8 cellular contexts compared by ENCODE assay signal in the genomic region with DNA sequence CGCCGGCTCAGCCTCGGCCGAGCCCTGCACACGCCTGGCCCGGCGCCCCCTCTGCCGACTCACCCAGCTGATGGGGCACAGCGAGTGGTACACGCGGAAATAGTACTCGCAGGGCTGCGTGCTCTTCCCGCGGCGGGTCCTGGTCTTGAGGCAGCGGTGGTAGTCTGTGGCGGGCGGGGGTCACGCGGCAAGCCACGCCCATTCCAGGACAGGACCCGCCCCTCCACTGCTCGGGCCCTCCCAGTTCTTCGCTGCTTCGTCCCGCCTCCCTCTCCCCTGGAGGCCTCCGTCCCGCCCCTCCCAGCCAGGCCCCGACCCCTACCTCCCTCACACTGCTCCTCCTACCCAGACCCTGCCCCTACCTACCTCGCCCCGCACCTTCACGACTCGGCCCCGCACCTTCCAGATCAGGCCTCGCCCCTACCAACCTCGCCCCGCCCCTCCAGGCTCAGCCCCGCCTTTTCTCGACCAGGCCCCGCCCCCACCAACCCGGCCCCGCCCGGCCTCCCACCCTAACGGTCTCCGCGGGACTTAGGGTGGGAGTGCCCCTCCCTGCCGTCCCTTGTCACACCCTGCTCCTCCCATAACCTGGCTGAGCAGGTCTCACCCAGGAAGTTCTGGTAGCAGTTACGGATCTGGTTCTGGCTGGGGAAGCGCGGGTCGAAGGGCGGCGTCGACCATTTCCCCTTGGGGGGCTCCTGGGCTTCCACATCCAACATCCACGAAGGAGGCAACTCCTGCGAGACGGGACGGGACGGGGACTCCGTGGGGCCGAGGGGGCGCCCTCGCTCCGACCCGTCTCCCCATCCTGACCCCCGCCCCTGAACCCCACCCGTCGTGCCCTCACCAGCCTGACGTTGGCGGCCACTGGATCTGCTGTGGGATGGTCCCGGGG. TPM values are rescaled to one million over a fixed set of nuclear protein-coding genes. Genes with fewer than 3 reads are reported as not detected.
DNase-seq lines count a peak whose midpoint lies in the region; ATAC-seq and TF ChIP-seq lines count a peak whose summit lies in the region.

No MANE protein-coding gene starts in this region.

- H3K27me3 ChIP-seq in SJSA1 (replicated peaks) (peaks cover 49% of the 10 kb centered on the region), trophoblast cell (ENCODE audit: insufficient read depth, low read length) (peaks cover 16% of the 10 kb centered on the region)

- H3K79me1 ChIP-seq in trophoblast cell (ENCODE audit: low read length): peaks cover 1% of the 10 kb centered on the region

- CTCF ChIA-PET in AG04449 (lab: Yijun Ruan, JAX) (interaction anchor here (1.1 to 1.3 kb wide), 2 partner anchors 15 kb away, joined by 3 to 4 read pairs; partner anchors contain the start of gene KMT5C), HEK293 (lab: Yijun Ruan, JAX) (interaction anchor here (0.6 kb wide), 1 partner anchor 50 kb away, joined by 3 read pairs; no protein-coding TSS in a partner anchor)
- CTCF ChIA-PET in activated naive CD4-positive, alpha-beta T cell treated with anti-CD3 and anti-CD28 coated beads, Interleukin-2, amount 10 ng/mL, durations not matched to agents 7 days and 5 days (lab: Charles Lee): no interaction called here

- peak overlapping the region; percentile 68 for H3K4me3 Mint-ChIP-seq in activated naive CD4-positive, alpha-beta T cell treated with anti-CD3 and anti-CD28 coated beads, Interleukin-2, amount 10 ng/mL, durations not matched to agents 7 days and 5 days
- H3K4me3 Mint-ChIP-seq in glutamatergic neuron (ENCODE audit: unreplicated experiment): peak overlapping the region; percentile 75

- H3K4me1 ChIP-seq in HEK293 (ENCODE audit: control insufficient read depth, insufficient read depth, low read length) (peaks cover 8% of the 10 kb centered on the region; the same call in 1 of the 2 replicates), SJSA1 (replicated peaks) (peaks cover 33% of the 10 kb centered on the region), trophoblast cell (ENCODE audit: control insufficient read depth in 1 of 2, insufficient read depth in 2 of 2, low read length in 2 of 2) (peaks cover 4 to 15% of the 10 kb centered on the region in 2 experiments)

- H3K9ac ChIP-seq in trophoblast cell (ENCODE audit: low read length): no peak overlapping the region

- no peak overlapping the region for H2BK12ac ChIP-seq in trophoblast cell (ENCODE audit: low read length)

- no peak for TF ChIP-seq CTCF in AG04449 (IDR thresholded peaks at IDR 0.05; ENCODE audit: insufficient read depth, low read length, missing control alignments)
- no peak for TF ChIP-seq CTCF in HEK293 (tag by site-specific recombination; IDR thresholded peaks at IDR 0.05)
- TF ChIP-seq CTCF in glutamatergic neuron (IDR thresholded peaks at IDR 0.05; ENCODE audit: partially characterized antibody, unreplicated experiment): no peak

- ATAC-seq in HG03097 (IDR thresholded peaks at IDR 0.05; ENCODE audit: low FRiP score, unreplicated experiment): no peak

- no peak overlapping the region for H3K4ac ChIP-seq in trophoblast cell (ENCODE audit: low read depth, low read length)

- H3K4me3 ChIP-seq in AG04449 (ENCODE audit: low read depth, low read length): peak overlapping the region; percentile 59
- H3K4me3 ChIP-seq in HEK293 (ENCODE audit: low read depth, low read length): peak overlapping the region; percentile 54
- peak overlapping the region; percentile 23 for H3K4me3 ChIP-seq in SJSA1
- peak overlapping the region; percentile 65 for H3K4me3 ChIP-seq in trophoblast cell (ENCODE audit: low read depth, low read length)

- no peak overlapping the region for H3K27ac Mint-ChIP-seq in activated naive CD4-positive, alpha-beta T cell treated with anti-CD3 and anti-CD28 coated beads, Interleukin-2, amount 10 ng/mL, durations not matched to agents 7 days and 5 days
- no peak overlapping the region for H3K27ac Mint-ChIP-seq in glutamatergic neuron (ENCODE audit: unreplicated experiment)

- WGBS in trophoblast cell (ENCODE audit: extremely low coverage, insufficient coverage, insufficient read length): no CpG with 5 or more reads among the region's 72 CpGs

- H2AFZ ChIP-seq in trophoblast cell (ENCODE audit: insufficient read depth, low read length, poor library complexity): peak overlapping the region; percentile 51

- H3K9me3 ChIP-seq in HEK293 (ENCODE audit: control insufficient read depth, insufficient read depth, low read depth, low read length) (no peaks in the 10 kb centered on the region), SJSA1 (replicated peaks) (peaks cover 3% of the 10 kb centered on the region; the same call in 1 of the 2 replicates), trophoblast cell (ENCODE audit: insufficient read depth, low read depth, low read length) (peaks cover 8% of the 10 kb centered on the region)

- H2BK5ac ChIP-seq in trophoblast cell (ENCODE audit: low read depth, low read length, poor library complexity): no peak overlapping the region

- H3K36me3 Mint-ChIP-seq in activated naive CD4-positive, alpha-beta T cell treated with anti-CD3 and anti-CD28 coated beads, Interleukin-2, amount 10 ng/mL, durations not matched to agents 7 days and 5 days: no peaks in the 10 kb centered on the region
- H3K36me3 Mint-ChIP-seq in glutamatergic neuron (ENCODE audit: unreplicated experiment): no peaks in the 10 kb centered on the region

- H3K27ac ChIP-seq in HEK293 (ENCODE audit: extremely low read depth, low read depth, low read length) (no peak overlapping the region), SJSA1 (no peak overlapping the region), trophoblast cell (ENCODE audit: low read depth, low read length) (no peak overlapping the region)

- no peak overlapping the region for H2BK120ac ChIP-seq in trophoblast cell (ENCODE audit: insufficient read depth, low read length, poor library complexity)

- H3K14ac ChIP-seq in trophoblast cell (ENCODE audit: low read length): no peak overlapping the region

- H3K23ac ChIP-seq in trophoblast cell (ENCODE audit: low read length): no peak overlapping the region

- DNase-seq in AG04449 (ENCODE audit: low read depth, low spot score): no peak
- peak in 1 of 2 experiments; percentile 56 for DNase-seq in SJSA1 (ENCODE audit: low read depth in 1 of 2, low spot score in 2 of 2)
- peak; percentile 79 for DNase-seq in activated naive CD4-positive, alpha-beta T cell treated with anti-CD3 and anti-CD28 coated beads, Interleukin-2, amount 10 ng/mL, durations not matched to agents 7 days and 5 days
- DNase-seq in glutamatergic neuron: peak; percentile 84
- DNase-seq in trophoblast cell: peak; percentile 30 to 56
- DNase-seq in putamen (ENCODE audit: low spot score): no peak

- H3K27me3 Mint-ChIP-seq in activated naive CD4-positive, alpha-beta T cell treated with anti-CD3 and anti-CD28 coated beads, Interleukin-2, amount 10 ng/mL, durations not matched to agents 7 days and 5 days: peaks cover 84% of the 10 kb centered on the region
- H3K27me3 Mint-ChIP-seq in glutamatergic neuron (ENCODE audit: unreplicated experiment): peaks cover 17% of the 10 kb centered on the region

- no peak overlapping the region for H2AK5ac ChIP-seq in trophoblast cell (ENCODE audit: low read length)

- peaks cover 35% of the 10 kb centered on the region for H3K4me1 Mint-ChIP-seq in activated naive CD4-positive, alpha-beta T cell treated with anti-CD3 and anti-CD28 coated beads, Interleukin-2, amount 10 ng/mL, durations not matched to agents 7 days and 5 days
- peaks cover 6% of the 10 kb centered on the region for H3K4me1 Mint-ChIP-seq in glutamatergic neuron (ENCODE audit: low read depth, unreplicated experiment)

- no peak overlapping the region for H4K91ac ChIP-seq in trophoblast cell (ENCODE audit: low read depth, low read length)

- H4K12ac ChIP-seq in trophoblast cell (ENCODE audit: low read depth, low read length): no peak overlapping the region

- H3K79me2 ChIP-seq in trophoblast cell (ENCODE audit: control insufficient read depth, insufficient read depth, low read length, poor library complexity): no peaks in the 10 kb centered on the region

- H3K4me2 ChIP-seq in trophoblast cell (ENCODE audit: low read length): peak overlapping the region; percentile 82

- POLR2A ChIA-PET in AG04449 (lab: Yijun Ruan, JAX): interaction anchor here (0.5 to 1.4 kb wide), 2 partner anchors 10 to 53 kb away, joined by 3 to 4 read pairs; partner anchors contain the start of gene UBE2S
- POLR2A ChIA-PET in HEK293 (lab: Yijun Ruan, JAX): interaction anchor here (1.6 to 7.7 kb wide), 3 partner anchors 15 to 53 kb away, joined by 6 to 95 read pairs (median 13); partner anchors contain the start of genes KMT5C and UBE2S

- H3K18ac ChIP-seq in trophoblast cell (ENCODE audit: low read length): no peak overlapping the region

- H3K36me3 ChIP-seq in HEK293 (ENCODE audit: control insufficient read depth in 2 of 2, insufficient read depth in 1 of 2, low read length in 2 of 2): peaks cover 0 to 2% of the 10 kb centered on the region in 2 experiments; a peak in 1 of 3 replicates
- no peaks in the 10 kb centered on the region for H3K36me3 ChIP-seq in SJSA1
- H3K36me3 ChIP-seq in trophoblast cell (ENCODE audit: control insufficient read depth in 1 of 2, insufficient read depth in 2 of 2, low read length in 2 of 2): peaks cover 0 to 2% of the 10 kb centered on the region in 2 experiments

- H3K9me3 Mint-ChIP-seq in activated naive CD4-positive, alpha-beta T cell treated with anti-CD3 and anti-CD28 coated beads, Interleukin-2, amount 10 ng/mL, durations not matched to agents 7 days and 5 days: no peaks in the 10 kb centered on the region
- H3K9me3 Mint-ChIP-seq in glutamatergic neuron (ENCODE audit: unreplicated experiment): peaks cover 10% of the 10 kb centered on the region

- no peak overlapping the region for H4K8ac ChIP-seq in trophoblast cell (ENCODE audit: low read depth, low read length)

RNA-seq across cellular contexts. Expression of gene COX6B2, which starts 0.5 kb away (rescaled TPM):
- 0.11 TPM in 1 of 2 replicates, not detected in the other for total RNA-seq in SJSA1 (2014; rRNA removed; shearing (Covaris generic))
- total RNA-seq in glutamatergic neuron (ENCODE audit: unreplicated experiment): 2.8 TPM
- polyA plus RNA-seq in trophoblast cell (2013): 0.49 and 0.67 TPM in 2 replicates

RNA-seq across cellular contexts. Expression of gene GARIN5B, which starts 9.0 kb away (rescaled TPM):
- total RNA-seq in SJSA1 (2014; rRNA removed; shearing (Covaris generic)): 0.03 TPM in 1 of 2 replicates, not detected in the other
- 0.17 TPM for total RNA-seq in glutamatergic neuron (ENCODE audit: unreplicated experiment)
- 0.04 and 0.06 TPM in 2 replicates for polyA plus RNA-seq in trophoblast cell (2013)

RNA-seq across cellular contexts. Expression of gene KMT5C, which starts 14.4 kb away (rescaled TPM):
- total RNA-seq in SJSA1 (2014; rRNA removed; shearing (Covaris generic)): 4.0 and 6.8 TPM in 2 replicates
- 105 TPM for total RNA-seq in glutamatergic neuron (ENCODE audit: unreplicated experiment)
- 20.3 and 20.7 TPM in 2 replicates for polyA plus RNA-seq in trophoblast cell (2013)

RNA-seq across cellular contexts. Expression of gene IL11, which starts 16.2 kb away (rescaled TPM):
- total RNA-seq in SJSA1 (2014; rRNA removed; shearing (Covaris generic)): 116 and 141 TPM in 2 replicates
- total RNA-seq in glutamatergic neuron (ENCODE audit: unreplicated experiment): 18.1 TPM
- 14.7 and 15.0 TPM in 2 replicates for polyA plus RNA-seq in trophoblast cell (2013)

RNA-seq across cellular contexts. Expression of gene TMEM190, which starts 22.6 kb away (rescaled TPM):
- total RNA-seq in SJSA1 (2014; rRNA removed; shearing (Covaris generic)): not detected in 2 replicates
- 3.7 TPM for total RNA-seq in glutamatergic neuron (ENCODE audit: unreplicated experiment)
- polyA plus RNA-seq in trophoblast cell (2013): 0.15 and 0.18 TPM in 2 replicates

Comparison
In these comparisons a context has a peak if more than half of its experiments do, and no peak if none do; other contexts are left out.
1. DNase-seq: peak in activated naive CD4-positive, alpha-beta T cell treated with anti-CD3 and anti-CD28 coated beads, Interleukin-2, amount 10 ng/mL, durations not matched to agents 7 days and 5 days (single experiment), glutamatergic neuron (single experiment) and trophoblast cell (2 of 2); none in AG04449 (single experiment) and putamen (single experiment).
2. RNA of gene KMT5C, which starts 14.4 kb away (total RNA-seq): 105 TPM in glutamatergic neuron (single experiment); 4.0 to 6.8 TPM in SJSA1; every median in the first group is over 10 times any median in the second.
3. Peak in every context shown above with its lines, with median percentiles within 50 percentile points of each other: H3K4me3 ChIP-seq.